ENCODE assay signal across 9 cellular contexts in the genomic region with DNA sequence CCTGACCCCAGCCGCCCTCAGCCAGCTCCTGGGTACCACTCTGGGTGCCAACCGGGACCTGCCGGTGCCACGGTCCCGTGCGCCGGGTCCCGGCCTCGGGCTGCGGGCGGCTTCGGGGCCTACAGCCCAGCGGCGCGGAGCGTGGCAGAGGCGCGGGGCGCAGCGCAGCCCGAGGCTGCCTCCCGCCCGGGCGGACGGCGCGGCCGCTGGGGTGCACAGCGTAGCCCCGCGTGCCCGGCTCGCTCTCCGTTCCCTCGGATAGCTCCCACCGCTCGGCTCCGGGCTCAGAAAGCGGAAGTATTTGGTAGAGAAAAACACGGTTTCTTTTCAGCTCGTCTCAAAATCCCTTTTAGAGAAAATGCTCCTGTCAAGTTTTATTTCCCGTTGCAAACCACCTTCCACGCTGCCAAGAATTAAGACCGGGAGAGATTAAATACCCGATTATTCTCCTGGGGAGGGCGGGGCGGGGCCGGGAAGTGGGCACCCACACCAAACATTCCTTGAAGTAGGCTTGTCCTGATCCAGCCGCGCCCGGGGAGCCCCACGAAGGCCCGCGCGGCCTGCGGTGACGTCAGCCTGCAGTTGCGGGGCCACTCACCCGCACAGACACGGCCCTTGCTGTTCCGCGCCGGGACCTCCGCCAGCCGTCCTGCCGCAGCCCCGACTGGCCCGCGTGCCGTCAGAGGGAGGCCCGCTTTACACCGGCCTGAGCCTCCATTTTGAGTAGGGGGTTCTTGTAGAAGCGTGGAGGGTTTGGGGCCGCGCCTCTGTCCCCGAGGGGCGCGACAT. TPM values are rescaled to one million over a fixed set of nuclear protein-coding genes. Genes with fewer than 3 reads are reported as not detected.
DNase-seq lines count a peak whose midpoint lies in the region; ATAC-seq, FAIRE-seq and TF ChIP-seq lines count a peak whose summit lies in the region.
"Had no signal": no experiment of that assay in that cellular context is flagged by ENCODE, and none has a peak within 500 bp of the region (broad histone marks: within the 10 kb centered on the region; RNA-seq: fewer than 3 reads in every experiment).

No MANE protein-coding gene starts in this region.

- H3K27ac Mint-ChIP-seq in stimulated activated naive CD8-positive, alpha-beta T cell treated with anti-CD3 and anti-CD28 coated beads, Interleukin-15, amount 100 ng/mL, for 72 hours, result no peak overlapping the region
- no peak overlapping the region for H3K27ac Mint-ChIP-seq in progenitor cell of endocrine pancreas

- no peaks in the 10 kb centered on the region for H3K36me3 Mint-ChIP-seq in activated T-cell treated with anti-CD3 and anti-CD28 coated beads, Interleukin-2, amount 50 U/mL, for 4 hours (ENCODE audit: insufficient read depth)
- H3K36me3 Mint-ChIP-seq in progenitor cell of endocrine pancreas (ENCODE audit: insufficient read depth), result no peaks in the 10 kb centered on the region

- peak; percentile 60 to 66 for ATAC-seq in activated T-cell treated with anti-CD3 and anti-CD28 coated beads, Interleukin-2, amount 50 U/mL, for 4 hours
- peak; percentile 59 for ATAC-seq in stimulated activated naive CD8-positive, alpha-beta T cell treated with anti-CD3 and anti-CD28 coated beads, Interleukin-15, amount 100 ng/mL, for 72 hours
- ATAC-seq: HCT116 had no signal

- DNase-seq in HTR-8/SVneo (ENCODE audit: insufficient read length, low spot score), result no peak
- no peak for DNase-seq in activated T-cell treated with anti-CD3 and anti-CD28 coated beads, Interleukin-2, amount 50 U/mL, for 4 hours
- peak; percentile 58 for DNase-seq in left kidney (ENCODE audit: low read depth, low spot score)
- no peak for DNase-seq in stimulated activated naive CD8-positive, alpha-beta T cell treated with anti-CD3 and anti-CD28 coated beads, Interleukin-15, amount 100 ng/mL, for 72 hours
- no peak for DNase-seq in COLO829 (ENCODE audit: low spot score)
- DNase-seq in GM19240 (ENCODE audit: insufficient read length, low spot score), result no peak
- DNase-seq in progenitor cell of endocrine pancreas (ENCODE audit: low spot score, unreplicated experiment), result no peak

- peak; percentile 71 for FAIRE-seq in HTR-8/SVneo (lab: Jason Lieb, UNC)

- H3K27me3 Mint-ChIP-seq in activated T-cell treated with anti-CD3 and anti-CD28 coated beads, Interleukin-2, amount 50 U/mL, for 4 hours (ENCODE audit: low read depth), result peaks cover 87% of the 10 kb centered on the region
- peaks cover 97% of the 10 kb centered on the region for H3K27me3 Mint-ChIP-seq in stimulated activated naive CD8-positive, alpha-beta T cell treated with anti-CD3 and anti-CD28 coated beads, Interleukin-15, amount 100 ng/mL, for 72 hours
- H3K27me3 Mint-ChIP-seq in progenitor cell of endocrine pancreas, result peaks cover 96% of the 10 kb centered on the region

- peak overlapping the region; percentile 55 for H3K4me3 Mint-ChIP-seq in activated T-cell treated with anti-CD3 and anti-CD28 coated beads, Interleukin-2, amount 50 U/mL, for 4 hours
- H3K4me3 Mint-ChIP-seq in stimulated activated naive CD8-positive, alpha-beta T cell treated with anti-CD3 and anti-CD28 coated beads, Interleukin-15, amount 100 ng/mL, for 72 hours, result peak overlapping the region; percentile 69 to 70
- H3K4me3 Mint-ChIP-seq in progenitor cell of endocrine pancreas (ENCODE audit: low read depth), result no peak overlapping the region

- H3K9me3 Mint-ChIP-seq in activated T-cell treated with anti-CD3 and anti-CD28 coated beads, Interleukin-2, amount 50 U/mL, for 4 hours, result no peaks in the 10 kb centered on the region
- no peaks in the 10 kb centered on the region for H3K9me3 Mint-ChIP-seq in stimulated activated naive CD8-positive, alpha-beta T cell treated with anti-CD3 and anti-CD28 coated beads, Interleukin-15, amount 100 ng/mL, for 72 hours
- H3K9me3 Mint-ChIP-seq in progenitor cell of endocrine pancreas (ENCODE audit: low read depth), result no peaks in the 10 kb centered on the region

- no peak for TF ChIP-seq CTCF in progenitor cell of endocrine pancreas (IDR thresholded peaks at IDR 0.05; ENCODE audit: unreplicated experiment)

- H3K4me1 Mint-ChIP-seq in activated T-cell treated with anti-CD3 and anti-CD28 coated beads, Interleukin-2, amount 50 U/mL, for 4 hours (ENCODE audit: low read depth), result peaks cover 22% of the 10 kb centered on the region
- peaks cover 42% of the 10 kb centered on the region for H3K4me1 Mint-ChIP-seq in stimulated activated naive CD8-positive, alpha-beta T cell treated with anti-CD3 and anti-CD28 coated beads, Interleukin-15, amount 100 ng/mL, for 72 hours
- peaks cover 5% of the 10 kb centered on the region for H3K4me1 Mint-ChIP-seq in progenitor cell of endocrine pancreas (ENCODE audit: low read depth)

RNA-seq across cellular contexts. Expression of gene HOXA13, which starts 7.2 kb away (rescaled TPM):
- not detected for total RNA-seq in activated T-cell treated with anti-CD3 and anti-CD28 coated beads, Interleukin-2, amount 50 U/mL, for 4 hours
- total RNA-seq in progenitor cell of endocrine pancreas, result not detected in 2 replicates
- total RNA-seq: T-helper 2 cell treated with Interferon-gamma antibody and Interleukin-4, amounts not matched to agents 100 ng/mL and 5 ng/mL, for 36 hours had no signal

RNA-seq across cellular contexts. Expression of gene HOXA11, which starts 7.7 kb away (rescaled TPM):
- total RNA-seq in activated T-cell treated with anti-CD3 and anti-CD28 coated beads, Interleukin-2, amount 50 U/mL, for 4 hours, result not detected
- not detected in 2 replicates for total RNA-seq in progenitor cell of endocrine pancreas
- total RNA-seq: T-helper 2 cell treated with Interferon-gamma antibody and Interleukin-4, amounts not matched to agents 100 ng/mL and 5 ng/mL, for 36 hours had no signal

RNA-seq across cellular contexts. Expression of gene HOXA10, which starts 18.6 kb away (rescaled TPM):
- total RNA-seq in activated T-cell treated with anti-CD3 and anti-CD28 coated beads, Interleukin-2, amount 50 U/mL, for 4 hours, result under 1 TPM; 0.08 to 0.14 (median 0.10) TPM
- not detected in 2 replicates for total RNA-seq in progenitor cell of endocrine pancreas
- total RNA-seq: T-helper 2 cell treated with Interferon-gamma antibody and Interleukin-4, amounts not matched to agents 100 ng/mL and 5 ng/mL, for 36 hours had no signal

RNA-seq across cellular contexts. Expression of gene HOXA9, which starts 27.4 kb away (rescaled TPM):
- total RNA-seq in activated T-cell treated with anti-CD3 and anti-CD28 coated beads, Interleukin-2, amount 50 U/mL, for 4 hours, result under 1 TPM in 2 of 3 donors, not detected in 1; 0.28 to 0.76 TPM
- total RNA-seq in progenitor cell of endocrine pancreas, result not detected in 2 replicates
- total RNA-seq: T-helper 2 cell treated with Interferon-gamma antibody and Interleukin-4, amounts not matched to agents 100 ng/mL and 5 ng/mL, for 36 hours had no signal

RNA-seq across cellular contexts. Expression of gene HOXA7, which starts 36.3 kb away (rescaled TPM):
- not detected for total RNA-seq in activated T-cell treated with anti-CD3 and anti-CD28 coated beads, Interleukin-2, amount 50 U/mL, for 4 hours
- total RNA-seq in progenitor cell of endocrine pancreas, result 1.4 and 1.5 TPM in 2 replicates
- total RNA-seq: T-helper 2 cell treated with Interferon-gamma antibody and Interleukin-4, amounts not matched to agents 100 ng/mL and 5 ng/mL, for 36 hours had no signal
